16 cellular contexts compared by ENCODE assay signal in genomic region chr16:24753437-24753836, GRCh38. TPM values are rescaled to one million over a fixed set of nuclear protein-coding genes. Genes with fewer than 3 reads are reported as not detected.
DNase-seq lines count a peak whose midpoint lies in the region; ATAC-seq, FAIRE-seq and TF ChIP-seq lines count a peak whose summit lies in the region.
"Had no signal": no experiment of that assay in that cellular context is flagged by ENCODE, and none has a peak within 500 bp of the region (broad histone marks: within the 10 kb centered on the region; RNA-seq: fewer than 3 reads in every experiment).

No MANE protein-coding gene starts in this region.

- in situ Hi-C loops in K562 (cut with MboI), result no loop called here

- peak overlapping the region; percentile 85 for H3K27ac Mint-ChIP-seq in activated CD8-positive, alpha-beta T cell treated with anti-CD3 and anti-CD28 coated beads for 36 hours
- no peak overlapping the region for H3K27ac Mint-ChIP-seq in activated CD8-positive, alpha-beta T cell treated with anti-CD3 and anti-CD28 coated beads, Interleukin-2, amount 10 ng/mL, durations not matched to agents 7 days and 5 days
- H3K27ac Mint-ChIP-seq in stimulated activated memory B cell treated with anti-CD40 and anti-IgM and Interleukin-4, amounts not matched to agents 10 μg/mL and 1 μg/mL and 100 μg/mL, for 72 hours, result no peak overlapping the region

- 30% methylated on average over 3 of the region's 3 CpGs for WGBS in K562 (ENCODE audit: insufficient coverage, low coverage, missing lambda C conversion rate)

- H3K4me3 ChIP-seq in K562, result no peak overlapping the region
- H3K4me3 ChIP-seq: ovary had no signal

- H3K36me3 Mint-ChIP-seq in activated CD8-positive, alpha-beta T cell treated with anti-CD3 and anti-CD28 coated beads for 36 hours (ENCODE audit: low read depth), result peaks cover 20% of the 10 kb centered on the region
- peaks cover 5% of the 10 kb centered on the region for H3K36me3 Mint-ChIP-seq in activated CD8-positive, alpha-beta T cell treated with anti-CD3 and anti-CD28 coated beads, Interleukin-2, amount 10 ng/mL, durations not matched to agents 7 days and 5 days (ENCODE audit: low read depth)
- peaks cover 30% of the 10 kb centered on the region for H3K36me3 Mint-ChIP-seq in stimulated activated memory B cell treated with anti-CD40 and anti-IgM and Interleukin-4, amounts not matched to agents 10 μg/mL and 1 μg/mL and 100 μg/mL, for 72 hours

- no peaks in the 10 kb centered on the region for H3K9me3 Mint-ChIP-seq in activated CD8-positive, alpha-beta T cell treated with anti-CD3 and anti-CD28 coated beads for 36 hours
- no peaks in the 10 kb centered on the region for H3K9me3 Mint-ChIP-seq in activated CD8-positive, alpha-beta T cell treated with anti-CD3 and anti-CD28 coated beads, Interleukin-2, amount 10 ng/mL, durations not matched to agents 7 days and 5 days (ENCODE audit: insufficient read depth)
- H3K9me3 Mint-ChIP-seq in stimulated activated memory B cell treated with anti-CD40 and anti-IgM and Interleukin-4, amounts not matched to agents 10 μg/mL and 1 μg/mL and 100 μg/mL, for 72 hours, result no peaks in the 10 kb centered on the region

- no peaks in the 10 kb centered on the region for H3K9me1 ChIP-seq in K562 (ENCODE audit: control insufficient read depth, insufficient read depth, low read length)

- peaks cover 0 to 9% of the 10 kb centered on the region in 2 experiments; a peak in 3 of 5 replicates for H3K4me1 ChIP-seq in K562 (replicated peaks in 1 of 2; ENCODE audit: control insufficient read depth in 2 of 2, insufficient read depth in 2 of 2, low read length in 2 of 2)

- H3K4me3 Mint-ChIP-seq in activated CD8-positive, alpha-beta T cell treated with anti-CD3 and anti-CD28 coated beads for 36 hours, result no peak overlapping the region
- H3K4me3 Mint-ChIP-seq in activated CD8-positive, alpha-beta T cell treated with anti-CD3 and anti-CD28 coated beads, Interleukin-2, amount 10 ng/mL, durations not matched to agents 7 days and 5 days, result no peak overlapping the region
- no peak overlapping the region for H3K4me3 Mint-ChIP-seq in stimulated activated memory B cell treated with anti-CD40 and anti-IgM and Interleukin-4, amounts not matched to agents 10 μg/mL and 1 μg/mL and 100 μg/mL, for 72 hours

- no peak; the same call in 1 of the 2 replicates for TF ChIP-seq EP300 in K562 (IDR thresholded peaks at IDR 0.05; ENCODE audit: low read length)

- peaks cover 15% of the 10 kb centered on the region for H3K36me3 ChIP-seq in K562 (ENCODE audit: control insufficient read depth, insufficient read depth, low read length)
- H3K36me3 ChIP-seq: ovary had no signal

- POLR2A ChIA-PET in activated CD8-positive, alpha-beta T cell treated with anti-CD3 and anti-CD28 coated beads for 36 hours (lab: Charles Lee), result interaction anchor here (0.7 to 1.2 kb wide), 3 partner anchors 19 to 190 kb away, joined by 3 to 4 read pairs (median 3); no protein-coding TSS in a partner anchor
- POLR2A ChIA-PET in activated CD8-positive, alpha-beta T cell treated with anti-CD3 and anti-CD28 coated beads, Interleukin-2, amount 10 ng/mL, durations not matched to agents 7 days and 5 days (lab: Charles Lee), result no interaction called here
- POLR2A ChIA-PET in K562 (lab: Yijun Ruan, JAX), result interaction anchor here (1.1 kb wide), 1 partner anchor 39 kb away, joined by 3 read pairs; no protein-coding TSS in a partner anchor

- no peak for TF ChIP-seq RAD21 in K562 (CRISPR knock-in tag; conservative IDR thresholded peaks at IDR 0.05 in 1 of 2, IDR thresholded peaks at IDR 0.05 in 1 of 2)

- ATAC-seq in activated CD8-positive, alpha-beta T cell treated with anti-CD3 and anti-CD28 coated beads for 36 hours, result peak; percentile 95
- ATAC-seq in activated CD8-positive, alpha-beta T cell treated with anti-CD3 and anti-CD28 coated beads, Interleukin-2, amount 10 ng/mL, durations not matched to agents 7 days and 5 days, result no peak
- peak; percentile 31; the same call in 1 of the 3 replicates for ATAC-seq in K562
- ATAC-seq in stimulated activated memory B cell treated with anti-CD40 and anti-IgM and Interleukin-4, amounts not matched to agents 10 μg/mL and 1 μg/mL and 100 μg/mL, for 72 hours, result peak; percentile 70
- ATAC-seq in GM19324 (IDR thresholded peaks at IDR 0.05; ENCODE audit: low FRiP score, unreplicated experiment), result no peak
- ATAC-seq: HCT116 had no signal

- H3K9me3 ChIP-seq in K562 (replicated peaks; ENCODE audit: control insufficient read depth, insufficient read depth, low read depth, low read length), result no peaks in the 10 kb centered on the region
- H3K9me3 ChIP-seq: ovary had no signal

- peaks cover 6% of the 10 kb centered on the region; the same call in 1 of the 2 replicates for H4K20me1 ChIP-seq in K562 (replicated peaks; ENCODE audit: control insufficient read depth, insufficient read depth, low read length)

- H3K4me1 Mint-ChIP-seq in activated CD8-positive, alpha-beta T cell treated with anti-CD3 and anti-CD28 coated beads for 36 hours (ENCODE audit: low read depth), result peaks cover 57% of the 10 kb centered on the region
- H3K4me1 Mint-ChIP-seq in activated CD8-positive, alpha-beta T cell treated with anti-CD3 and anti-CD28 coated beads, Interleukin-2, amount 10 ng/mL, durations not matched to agents 7 days and 5 days (ENCODE audit: low read depth), result peaks cover 16% of the 10 kb centered on the region
- H3K4me1 Mint-ChIP-seq in stimulated activated memory B cell treated with anti-CD40 and anti-IgM and Interleukin-4, amounts not matched to agents 10 μg/mL and 1 μg/mL and 100 μg/mL, for 72 hours, result peaks cover 60% of the 10 kb centered on the region

- peak; percentile 54 for DNase-seq in activated CD8-positive, alpha-beta T cell treated with anti-CD3 and anti-CD28 coated beads for 36 hours
- DNase-seq in activated CD8-positive, alpha-beta T cell treated with anti-CD3 and anti-CD28 coated beads, Interleukin-2, amount 10 ng/mL, durations not matched to agents 7 days and 5 days, result no peak
- DNase-seq in NCI-H524 treated with DMSO at 0.1 percent for 48 hours (lab: John Stamatoyannopoulos, UW) (peak; percentile 89), K562 (ENCODE audit: extremely low read depth in 1 of 4, low spot score in 3 of 4) (peak in 2 of 4 experiments; percentile 31 to 44), HuH-7.5 (ENCODE audit: low spot score) (no peak), NCI-H2227 treated with DMSO at 0.1 percent for 48 hours (lab: John Stamatoyannopoulos, UW) (no peak)
- DNase-seq: activated effector memory CD4-positive, alpha-beta T cell treated with anti-CD3 and anti-CD28 coated beads, Interleukin-2, amount 50 U/mL, for 16 hours; Karpas-422; midbrain; NCI-H1930; ovary; trophoblast cell had no signal

- H3K79me2 ChIP-seq in K562 (ENCODE audit: control insufficient read depth, insufficient read depth, low read length), result peaks cover 88% of the 10 kb centered on the region

- FAIRE-seq in K562 (lab: Jason Lieb, UNC), result no peak
- FAIRE-seq: frontal cortex had no signal

- no peaks in the 10 kb centered on the region for H3K27me3 ChIP-seq in K562 (ENCODE audit: control insufficient read depth in 2 of 2, insufficient read depth in 2 of 2, low read length in 2 of 2)
- H3K27me3 ChIP-seq: ovary had no signal

- intact Hi-C loops in activated CD8-positive, alpha-beta T cell treated with anti-CD3 and anti-CD28 coated beads for 36 hours (cut with micrococcal nuclease), result no loop called here
- intact Hi-C loops in K562 (cut with micrococcal nuclease), result no loop called here

- no peak overlapping the region for H3K4me2 ChIP-seq in K562 (ENCODE audit: insufficient read depth, low read length)

- no TSS peak for BruUV-seq in K562 (replicated peaks; lab: Mats Ljungman, UMichigan)

- no peak for TF ChIP-seq CTCF in activated CD8-positive, alpha-beta T cell treated with anti-CD3 and anti-CD28 coated beads for 36 hours (IDR thresholded peaks at IDR 0.05)
- no peak for TF ChIP-seq CTCF in K562 (IDR thresholded peaks at IDR 0.05 in 2 of 3, conservative IDR thresholded peaks at IDR 0.05 in 1 of 3; ENCODE audit: insufficient read depth in 2 of 3, low read depth in 1 of 3, low read length in 3 of 3)

- no peak overlapping the region for H3K9ac ChIP-seq in K562 (ENCODE audit: insufficient read depth in 1 of 2, low read depth in 2 of 2, low read length in 2 of 2)

- no peak overlapping the region for H3K27ac ChIP-seq in K562 (ENCODE audit: extremely low read depth, low read depth, low read length)
- H3K27ac ChIP-seq: ovary had no signal

- no peak overlapping the region for H2AFZ ChIP-seq in K562 (ENCODE audit: low read depth, low read length)

- no peaks in the 10 kb centered on the region for H3K27me3 Mint-ChIP-seq in activated CD8-positive, alpha-beta T cell treated with anti-CD3 and anti-CD28 coated beads for 36 hours
- no peaks in the 10 kb centered on the region for H3K27me3 Mint-ChIP-seq in activated CD8-positive, alpha-beta T cell treated with anti-CD3 and anti-CD28 coated beads, Interleukin-2, amount 10 ng/mL, durations not matched to agents 7 days and 5 days (ENCODE audit: low read depth)
- H3K27me3 Mint-ChIP-seq in stimulated activated memory B cell treated with anti-CD40 and anti-IgM and Interleukin-4, amounts not matched to agents 10 μg/mL and 1 μg/mL and 100 μg/mL, for 72 hours, result no peaks in the 10 kb centered on the region

- no peak for TF ChIP-seq POLR2A in K562 (conservative IDR thresholded peaks at IDR 0.05)

- CTCF ChIA-PET in activated CD8-positive, alpha-beta T cell treated with anti-CD3 and anti-CD28 coated beads for 36 hours (lab: Charles Lee), result interaction anchor here (0.5 to 1.0 kb wide), 3 partner anchors 112 to 236 kb away, joined by 3 read pairs; no protein-coding TSS in a partner anchor
- CTCF ChIA-PET in activated CD8-positive, alpha-beta T cell treated with anti-CD3 and anti-CD28 coated beads, Interleukin-2, amount 10 ng/mL, durations not matched to agents 7 days and 5 days (lab: Charles Lee), result no interaction called here
- CTCF ChIA-PET in K562 (lab: Yijun Ruan, JAX; ENCODE audit: low intra/inter-chr PET ratio), result no interaction called here

RNA-seq across cellular contexts. Expression of gene TNRC6A, which starts 24.0 kb away (rescaled TPM):
- total RNA-seq in activated CD8-positive, alpha-beta T cell treated with anti-CD3 and anti-CD28 coated beads for 36 hours, result 10 to 100 TPM; 27.7 to 28.9 TPM
- 10 to 100 TPM; 28.8 to 28.9 TPM for total RNA-seq in activated CD8-positive, alpha-beta T cell treated with anti-CD3 and anti-CD28 coated beads, Interleukin-2, amount 10 ng/mL, durations not matched to agents 7 days and 5 days
- total RNA-seq in K562 (2011; cell fraction: chromatin; rRNA removed; ENCODE audit: low replicate concordance), result 77.7 and 239 TPM in 2 replicates
- total RNA-seq in K562 (2011; cell fraction: nucleolus; rRNA removed), result 50.4 and 82.1 TPM in 2 replicates
- total RNA-seq in K562 (2011; cell fraction: nucleoplasm; rRNA removed), result 101 and 163 TPM in 2 replicates
- total RNA-seq in K562 (2014; rRNA removed) (14.1 and 22.3 TPM in 2 replicates), K562 (2014; rRNA removed; fragmentation: Illumina TruSeq; extraction: Trizol) (23.8 and 24.5 TPM in 2 replicates), K562 (2015; rRNA removed; fragmentation: Illumina TruSeq; extraction: Trizol) (27.0 and 32.1 TPM in 2 replicates), K562 (2021) (27.2 and 28.8 TPM in 2 replicates)
- polyA plus RNA-seq in K562 (2011; rRNA removed) (30.0 and 35.1 TPM in 2 replicates), K562 (2014; fragmentation: Illumina TruSeq; extraction: Trizol) (23.5 and 31.0 TPM in 2 replicates), K562 (2014; fragmentation: Nextera tagmentation; extraction: Ambion mirVana) (1 to 10 TPM; 3.4 to 4.6 TPM), K562 (2014; rRNA removed) (23.3 and 26.6 TPM in 2 replicates)
- polyA plus RNA-seq in K562 (2011; cell fraction: cytosol; rRNA removed), result 23.6 and 25.6 TPM in 2 replicates
- 91.0 and 105 TPM in 2 replicates for polyA plus RNA-seq in K562 (2011; cell fraction: nucleus; rRNA removed)
- 16.5 and 19.6 TPM in 2 replicates for polyA plus RNA-seq in K562 (2012)
- 58.6 and 67.8 TPM in 2 replicates for polyA minus RNA-seq in K562 (2011; rRNA and poly(A)+ RNA removed)
- polyA minus RNA-seq in K562 (2011; cell fraction: cytosol; rRNA and poly(A)+ RNA removed), result 15.6 and 17.5 TPM in 2 replicates
- 51.7 and 77.9 TPM in 2 replicates for polyA minus RNA-seq in K562 (2011; cell fraction: nucleus; rRNA and poly(A)+ RNA removed)

Comparison
In these comparisons a context has a peak if more than half of its experiments do, and no peak if none do; other contexts are left out.
1. ATAC-seq: peak in activated CD8-positive, alpha-beta T cell treated with anti-CD3 and anti-CD28 coated beads for 36 hours (single experiment), K562 (single experiment) and stimulated activated memory B cell treated with anti-CD40 and anti-IgM and Interleukin-4, amounts not matched to agents 10 μg/mL and 1 μg/mL and 100 μg/mL, for 72 hours (single experiment); none in activated CD8-positive, alpha-beta T cell treated with anti-CD3 and anti-CD28 coated beads, Interleukin-2, amount 10 ng/mL, durations not matched to agents 7 days and 5 days (single experiment) and GM19324 (single experiment).
2. DNase-seq: peak in activated CD8-positive, alpha-beta T cell treated with anti-CD3 and anti-CD28 coated beads for 36 hours (single experiment) and NCI-H524 treated with DMSO at 0.1 percent for 48 hours (single experiment); none in activated CD8-positive, alpha-beta T cell treated with anti-CD3 and anti-CD28 coated beads, Interleukin-2, amount 10 ng/mL, durations not matched to agents 7 days and 5 days (single experiment), HuH-7.5 (single experiment) and NCI-H2227 treated with DMSO at 0.1 percent for 48 hours (single experiment).